In the genomic region with DNA sequence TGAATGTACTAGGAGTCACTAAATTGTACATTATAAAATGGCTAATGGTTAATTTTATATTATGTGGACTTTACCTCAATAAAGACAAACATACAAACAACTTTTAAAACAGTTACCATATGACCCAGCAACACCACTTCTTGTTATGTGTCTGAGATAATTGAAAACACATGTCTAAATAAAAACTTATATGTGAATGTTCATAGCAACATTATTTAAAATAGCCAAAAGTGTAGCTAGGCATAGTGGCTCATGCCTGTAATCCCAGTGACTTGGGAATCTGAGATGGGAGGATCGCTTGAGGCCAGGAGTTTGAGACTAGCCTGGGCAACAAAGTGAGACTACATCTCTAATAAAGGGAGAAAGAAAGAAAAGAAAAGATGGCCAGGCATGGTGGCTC, we compare ENCODE assay signal across 17 cellular contexts. TPM values are rescaled to one million over a fixed set of nuclear protein-coding genes. Genes with fewer than 3 reads are reported as not detected.
"Had no signal": no experiment of that assay in that cellular context is flagged by ENCODE, and none has a peak within 500 bp of the region (broad histone marks: within the 10 kb centered on the region; RNA-seq: fewer than 3 reads in every experiment).

No MANE protein-coding gene starts in this region.

- H3K27ac ChIP-seq: colonic mucosa had no signal

- DNase-seq: colonic mucosa; effector CD4-positive, alpha-beta T cell; heart left ventricle; hippocampal formation; naive thymus-derived CD8-positive, alpha-beta T cell; sigmoid colon; stimulated activated CD4-positive, alpha-beta T cell treated with anti-CD3 and anti-CD28 coated beads, Interleukin-12 subunit alpha, Interleukin-12 subunit beta, amount 100 ng/mL, for 4 hours; stimulated activated CD4-positive, alpha-beta T cell treated with anti-CD3 and anti-CD28 coated beads, Interleukin-2, amount 100 ng/mL, for 48 hours; stimulated activated naive CD4-positive, alpha-beta T cell treated with Interleukin-2 at 50 U/mL for 16 hours; trophoblast cell; uterus had no signal

- H3K4me3 ChIP-seq: colonic mucosa, heart left ventricle, right atrium auricular region, sigmoid colon, skin epidermis, uterus had no signal

- H3K36me3 ChIP-seq: colonic mucosa, heart left ventricle, right atrium auricular region, sigmoid colon, uterus had no signal

- H3K27ac Mint-ChIP-seq: naive thymus-derived CD8-positive, alpha-beta T cell had no signal

- H3K4me3 Mint-ChIP-seq: naive thymus-derived CD8-positive, alpha-beta T cell had no signal

- H3K27me3 ChIP-seq: colonic mucosa, heart left ventricle, right atrium auricular region, sigmoid colon, uterus had no signal

- H3K4me1 ChIP-seq: colonic mucosa, sigmoid colon, uterus had no signal

- H3K4me1 Mint-ChIP-seq: naive thymus-derived CD8-positive, alpha-beta T cell had no signal

- H3K9me3 ChIP-seq: colonic mucosa, right atrium auricular region, uterus had no signal

- ATAC-seq: esophagus mucosa; naive thymus-derived CD8-positive, alpha-beta T cell had no signal

RNA-seq across cellular contexts. Expression of gene EIF4EBP3, which starts 40.0 kb away (rescaled TPM):
- total RNA-seq: cerebellum, frontal cortex had no signal

RNA-seq across cellular contexts. Expression of gene CD14, which starts 45.5 kb away (rescaled TPM):
- total RNA-seq: osteocyte had no signal
